Comparison of ENCODE assay signal across 2 cellular contexts in genomic region chr2:127685410-127686110, GRCh38.
TF ChIP-seq lines count a peak whose summit lies in the region.

No MANE protein-coding gene starts in this region.

TF ChIP-seq in SK-N-SH, 30 proteins besides CTCF, POLR2A, EP300 and RAD21:
- TF ChIP-seq RXRA (IDR thresholded peaks at IDR 0.05; ENCODE audit: borderline replicate concordance, low read depth), result no peak
- no peak for TF ChIP-seq TEAD4 (IDR thresholded peaks at IDR 0.05; ENCODE audit: borderline replicate concordance, insufficient read depth)
- no peak for TF ChIP-seq NFIC (IDR thresholded peaks at IDR 0.05; ENCODE audit: borderline replicate concordance)
- no peak for TF ChIP-seq NRF1 (IDR thresholded peaks at IDR 0.05; ENCODE audit: low read depth, low read length)

TF ChIP-seq in SK-N-SH treated with all-trans-retinoic acid at 6 μM for 48 hours, 23 proteins besides CTCF, POLR2A, EP300 and RAD21:
- TF ChIP-seq ZNF8 (CRISPR knock-in tag; IDR thresholded peaks at IDR 0.05) (no peak), CREB5 (CRISPR knock-in tag; IDR thresholded peaks at IDR 0.05; ENCODE audit: low read depth) (no peak), CSRNP3 (CRISPR knock-in tag; IDR thresholded peaks at IDR 0.05) (no peak), RARB (CRISPR knock-in tag; IDR thresholded peaks at IDR 0.05) (no peak), CSDC2 (CRISPR knock-in tag; IDR thresholded peaks at IDR 0.05) (no peak), PATZ1 (CRISPR knock-in tag; IDR thresholded peaks at IDR 0.05; ENCODE audit: borderline replicate concordance) (no peak), OSR1 (CRISPR knock-in tag; IDR thresholded peaks at IDR 0.05) (no peak), PPARA (CRISPR knock-in tag; IDR thresholded peaks at IDR 0.05; ENCODE audit: borderline replicate concordance) (no peak), POU6F1 (CRISPR knock-in tag; IDR thresholded peaks at IDR 0.05; ENCODE audit: borderline replicate concordance, low read depth) (no peak)
